In genomic region chr5:150779397-150780179, GRCh38 we compare ENCODE assay signal across 8 cellular contexts. TPM values are rescaled to one million over a fixed set of nuclear protein-coding genes. Genes with fewer than 3 reads are reported as not detected.
DNase-seq lines count a peak whose midpoint lies in the region; ATAC-seq and TF ChIP-seq lines count a peak whose summit lies in the region.

No MANE protein-coding gene starts in this region.

- DNase-seq in Caco-2, result no peak
- no peak for DNase-seq in astrocyte of the spinal cord (ENCODE audit: low read depth, low spot score)
- DNase-seq in NCI-H187 treated with DMSO at 0.1 percent for 48 hours (lab: John Stamatoyannopoulos, UW), result no peak
- DNase-seq in cerebellum (ENCODE audit: low spot score), result no peak
- DNase-seq in effector CD8-positive, alpha-beta T cell (lab: John Stamatoyannopoulos, UW), result no peak

- WGBS in mesodermal cell (ENCODE audit: insufficient coverage in 2 of 2), 2 experiments, result 27 to 33% methylated on average over 9 to 11 of the region's 13 CpGs

- no peaks in the 10 kb centered on the region for H3K9me3 Mint-ChIP-seq in Caco-2 (ENCODE audit: unreplicated experiment)

- peak overlapping the region; percentile 80 for H3K27ac Mint-ChIP-seq in Caco-2 (ENCODE audit: unreplicated experiment)

- peak overlapping the region; percentile 91 for H3K4me3 Mint-ChIP-seq in Caco-2 (ENCODE audit: unreplicated experiment)

- CTCF ChIA-PET in Caco-2 (lab: Charles Lee), result interaction anchor here (0.6 to 2.4 kb wide), 8 partner anchors 21 to 807 kb away, joined by 3 to 18 read pairs (median 8); partner anchors contain the start of genes DCTN4, IRGM and RBM22

- H3K36me3 Mint-ChIP-seq in Caco-2 (ENCODE audit: insufficient read depth, unreplicated experiment), result peaks cover 14% of the 10 kb centered on the region

- peaks cover 32% of the 10 kb centered on the region for H3K4me1 Mint-ChIP-seq in Caco-2 (ENCODE audit: low read depth, unreplicated experiment)

- TF ChIP-seq CTCF in Caco-2 (IDR thresholded peaks at IDR 0.05; ENCODE audit: insufficient read depth in 1 of 2, low read depth in 1 of 2, low read length in 1 of 2, severe bottlenecking in 1 of 2, unreplicated experiment in 1 of 2) (no peak), astrocyte of the spinal cord (IDR thresholded peaks at IDR 0.05; ENCODE audit: low read depth, low read length) (no peak)

- H3K4me3 ChIP-seq in Caco-2 (ENCODE audit: low read depth, low read length) (peak overlapping the region; percentile 75), astrocyte of the spinal cord (ENCODE audit: low read depth, low read length) (peak overlapping the region; percentile 92), mesodermal cell (ENCODE audit: extremely low read depth, insufficient read depth, low read length, poor library complexity, severe bottlenecking) (peak overlapping the region; percentile 56)

- POLR2A ChIA-PET in Caco-2 (lab: Charles Lee), result interaction anchor here (1.8 kb wide), 1 partner anchor 21 kb away, joined by 18 read pairs; the partner anchor contains the start of gene DCTN4

- in situ Hi-C loops in astrocyte of the spinal cord (cut with HindIII; ENCODE audit: low sequenced_read_pairs), result no loop called here

- no peaks in the 10 kb centered on the region for H3K27me3 Mint-ChIP-seq in Caco-2 (ENCODE audit: insufficient read depth, unreplicated experiment)

- peak; percentile 1 for ATAC-seq in HG03196 (IDR thresholded peaks at IDR 0.05; ENCODE audit: unreplicated experiment)
- ATAC-seq in GM21529 (IDR thresholded peaks at IDR 0.05; ENCODE audit: unreplicated experiment), result no peak

- H3K27ac ChIP-seq in mesodermal cell (ENCODE audit: low read depth, low read length, severe bottlenecking), result no peak overlapping the region

- H3K27me3 ChIP-seq in Caco-2 (replicated peaks; ENCODE audit: control insufficient read depth, insufficient read depth, low read length), result no peaks in the 10 kb centered on the region

- intact Hi-C loops in Caco-2 (cut with micrococcal nuclease; ENCODE audit: unreplicated experiment), result loop anchor here (1.0 to 5.0 kb wide), 3 partner anchors 121 to 307 kb away; no protein-coding TSS in a partner anchor

- no TSS peak for BruUV-seq in Caco-2 (replicated peaks; lab: Mats Ljungman, UMichigan)

- H3K9me3 ChIP-seq in Caco-2, result no peaks in the 10 kb centered on the region
- no peaks in the 10 kb centered on the region for H3K9me3 ChIP-seq in mesodermal cell (ENCODE audit: control insufficient read depth, low read length)

- H3K36me3 ChIP-seq in Caco-2 (ENCODE audit: control insufficient read depth, insufficient read depth, low read length) (no peaks in the 10 kb centered on the region), mesodermal cell (ENCODE audit: control insufficient read depth, insufficient read depth, low read length) (no peaks in the 10 kb centered on the region)

- H3K4me1 ChIP-seq in Caco-2 (peaks cover 42% of the 10 kb centered on the region), mesodermal cell (ENCODE audit: control insufficient read depth, insufficient read depth, low read length, poor library complexity, severe bottlenecking) (peaks cover 19% of the 10 kb centered on the region)

RNA-seq across cellular contexts. Expression of gene SMIM3, which starts 1.0 kb away (rescaled TPM):
- total RNA-seq in Caco-2 (2022), result 19.2 and 19.4 TPM in 2 replicates
- 15.9 TPM for polyA plus RNA-seq in mesodermal cell (2013, experiment 1 of 2)
- 17.1 TPM for polyA plus RNA-seq in mesodermal cell (2013, experiment 2 of 2)
- 3.3 TPM for total RNA-seq in cerebellum

RNA-seq across cellular contexts. Expression of gene DCTN4, which starts 20.8 kb away (rescaled TPM):
- 55.8 and 62.2 TPM in 2 replicates for total RNA-seq in Caco-2 (2022)
- polyA plus RNA-seq in mesodermal cell (2013, experiment 1 of 2), result 37.1 TPM
- polyA plus RNA-seq in mesodermal cell (2013, experiment 2 of 2), result 39.3 TPM
- total RNA-seq in cerebellum, result 102 TPM
